In genomic region chrX:54824195-54824594, GRCh38 we compare ENCODE assay signal across 17 cellular contexts. TPM values are rescaled to one million over a fixed set of nuclear protein-coding genes. Genes with fewer than 3 reads are reported as not detected.
DNase-seq lines count a peak whose midpoint lies in the region; ATAC-seq and TF ChIP-seq lines count a peak whose summit lies in the region.
"Had no signal": no experiment of that assay in that cellular context is flagged by ENCODE, and none has a peak within 500 bp of the region (broad histone marks: within the 10 kb centered on the region; RNA-seq: fewer than 3 reads in every experiment).

No MANE protein-coding gene starts in this region.

- intact Hi-C loops in PC-3 (cut with micrococcal nuclease) (no loop called here), esophagus muscularis mucosa (cut with DNase I) (no loop called here)
- intact Hi-C loops in activated CD4-positive, alpha-beta T cell treated with anti-CD3 and anti-CD28 coated beads, Interleukin-2, amount 10 ng/mL, durations not matched to agents 24 days and 14 days (cut with micrococcal nuclease), result no loop called here

- DNase-seq in H7 (peak; percentile 1), PC-3 (peak; percentile 8), esophagus muscularis mucosa (ENCODE audit: extremely low spot score) (peak; percentile 10), neural crest cell (ENCODE audit: low read depth, low spot score) (no peak), GOT3 (lab: John Stamatoyannopoulos, UW) (no peak), NCI-H2171 treated with DMSO at 0.1 percent for 48 hours (lab: John Stamatoyannopoulos, UW) (no peak)
- DNase-seq in activated CD4-positive, alpha-beta T cell treated with anti-CD3 and anti-CD28 coated beads, Interleukin-2, amount 10 ng/mL, durations not matched to agents 24 days and 14 days, result no peak
- DNase-seq: 8988T; AML-193; Calu3; CD4-positive, CD25-positive, alpha-beta regulatory T cell; DMS 273 treated with DMSO at 0.1 percent for 48 hours had no signal

- H3K79me2 ChIP-seq in PC-3 (ENCODE audit: low read length), result no peaks in the 10 kb centered on the region

- CTCF ChIA-PET in PC-3 (lab: Charles Lee), result no interaction called here

- 0 out of 2 replicates have a peak overlapping the region, but pooled peaks have one; percentile 11 for H3K4me2 ChIP-seq in PC-3 (ENCODE audit: low read length)
- H3K4me2 ChIP-seq: BLaER1, GM23338 had no signal

- H3K27me3 ChIP-seq in H7 (ENCODE audit: control insufficient read depth, insufficient read depth, low read length), result no peaks in the 10 kb centered on the region
- no peaks in the 10 kb centered on the region for H3K27me3 ChIP-seq in PC-3 (ENCODE audit: low read length)
- no peaks in the 10 kb centered on the region for H3K27me3 ChIP-seq in esophagus muscularis mucosa

- H3K9me2 ChIP-seq in PC-3 (replicated peaks; ENCODE audit: low read length), result no peaks in the 10 kb centered on the region

- H2AFZ ChIP-seq in PC-3 (ENCODE audit: low read length), result no peak overlapping the region
- H2AFZ ChIP-seq: GM23338 had no signal

- H3K27me3 Mint-ChIP-seq in neural crest cell (ENCODE audit: low read depth), result no peaks in the 10 kb centered on the region
- H3K27me3 Mint-ChIP-seq in activated CD4-positive, alpha-beta T cell treated with anti-CD3 and anti-CD28 coated beads, Interleukin-2, amount 10 ng/mL, durations not matched to agents 24 days and 14 days, result no peaks in the 10 kb centered on the region
- H3K27me3 Mint-ChIP-seq: CD4-positive, CD25-positive, alpha-beta regulatory T cell had no signal

- H3K9me3 ChIP-seq in PC-3 (ENCODE audit: low read length), result no peaks in the 10 kb centered on the region
- no peaks in the 10 kb centered on the region for H3K9me3 ChIP-seq in esophagus muscularis mucosa
- H3K9me3 ChIP-seq: HAP-1 had no signal

- peaks cover 6% of the 10 kb centered on the region for H3K36me3 Mint-ChIP-seq in neural crest cell (ENCODE audit: low read depth)
- no peaks in the 10 kb centered on the region for H3K36me3 Mint-ChIP-seq in activated CD4-positive, alpha-beta T cell treated with anti-CD3 and anti-CD28 coated beads, Interleukin-2, amount 10 ng/mL, durations not matched to agents 24 days and 14 days (ENCODE audit: low read depth)
- H3K36me3 Mint-ChIP-seq: CD4-positive, CD25-positive, alpha-beta regulatory T cell had no signal

- peaks cover 12% of the 10 kb centered on the region for H3K9me3 Mint-ChIP-seq in neural crest cell
- no peaks in the 10 kb centered on the region for H3K9me3 Mint-ChIP-seq in activated CD4-positive, alpha-beta T cell treated with anti-CD3 and anti-CD28 coated beads, Interleukin-2, amount 10 ng/mL, durations not matched to agents 24 days and 14 days
- H3K9me3 Mint-ChIP-seq: GM23338 had no signal

- POLR2A ChIA-PET in PC-3 (lab: Charles Lee; ENCODE audit: unreplicated experiment), result no interaction called here

- H3K9ac ChIP-seq in PC-3 (ENCODE audit: low read length), result peak overlapping the region; percentile 33; the same call in 1 of the 2 replicates
- H3K9ac ChIP-seq: BLaER1 had no signal

- H4K20me1 ChIP-seq in PC-3 (ENCODE audit: low read length), result no peaks in the 10 kb centered on the region
- H4K20me1 ChIP-seq: BLaER1 had no signal

- WGBS in esophagus muscularis mucosa, result 92% methylated on average over 4 of the region's 5 CpGs

- no peak overlapping the region for H3K4me3 ChIP-seq in H7 (ENCODE audit: insufficient read depth, low read depth, low read length)
- H3K4me3 ChIP-seq in PC-3 (ENCODE audit: low read length), result no peak overlapping the region
- H3K4me3 ChIP-seq in esophagus muscularis mucosa, result no peak overlapping the region
- H3K4me3 ChIP-seq: BLaER1, GM23338, HAP-1 had no signal

- H3F3A ChIP-seq in PC-3 (ENCODE audit: low read length, unreplicated experiment), result no peaks in the 10 kb centered on the region

- peak overlapping the region; percentile 74 for H3K27ac ChIP-seq in PC-3 (ENCODE audit: low read length)
- no peak overlapping the region for H3K27ac ChIP-seq in esophagus muscularis mucosa (replicated peaks in 1 of 4)
- H3K27ac ChIP-seq: BLaER1, HL-60 had no signal

- no peak for TF ChIP-seq EP300 in esophagus muscularis mucosa (IDR thresholded peaks at IDR 0.05)

- TF ChIP-seq CTCF in PC-3 (conservative IDR thresholded peaks at IDR 0.05; ENCODE audit: low read depth, low read length) (no peak), esophagus muscularis mucosa (IDR thresholded peaks at IDR 0.05) (no peak), neural crest cell (conservative IDR thresholded peaks at IDR 0.05) (no peak)

- H3K4me1 Mint-ChIP-seq in neural crest cell, result peaks cover 15% of the 10 kb centered on the region
- H3K4me1 Mint-ChIP-seq in activated CD4-positive, alpha-beta T cell treated with anti-CD3 and anti-CD28 coated beads, Interleukin-2, amount 10 ng/mL, durations not matched to agents 24 days and 14 days, result no peaks in the 10 kb centered on the region
- H3K4me1 Mint-ChIP-seq: CD4-positive, CD25-positive, alpha-beta regulatory T cell had no signal

- H3K36me3 ChIP-seq in H7 (replicated peaks; ENCODE audit: control insufficient read depth, insufficient read depth, low read length) (no peaks in the 10 kb centered on the region), PC-3 (ENCODE audit: low read depth, low read length) (no peaks in the 10 kb centered on the region), esophagus muscularis mucosa (no peaks in the 10 kb centered on the region)
- H3K36me3 ChIP-seq: BLaER1, HAP-1 had no signal

- no peak for ATAC-seq in PC-3

- H3K4me1 ChIP-seq in PC-3 (ENCODE audit: insufficient read depth, low read length) (peaks cover 9% of the 10 kb centered on the region), esophagus muscularis mucosa (no peaks in the 10 kb centered on the region)
- H3K4me1 ChIP-seq: BLaER1, HAP-1 had no signal

- peak overlapping the region; percentile 75 for H3K27ac Mint-ChIP-seq in neural crest cell (ENCODE audit: unreplicated experiment)
- H3K27ac Mint-ChIP-seq in activated CD4-positive, alpha-beta T cell treated with anti-CD3 and anti-CD28 coated beads, Interleukin-2, amount 10 ng/mL, durations not matched to agents 24 days and 14 days, result no peak overlapping the region
- H3K27ac Mint-ChIP-seq: CD4-positive, CD25-positive, alpha-beta regulatory T cell; GM23338 had no signal

- H3K4me3 Mint-ChIP-seq in neural crest cell, result peak overlapping the region; percentile 49
- no peak overlapping the region for H3K4me3 Mint-ChIP-seq in activated CD4-positive, alpha-beta T cell treated with anti-CD3 and anti-CD28 coated beads, Interleukin-2, amount 10 ng/mL, durations not matched to agents 24 days and 14 days
- H3K4me3 Mint-ChIP-seq: CD4-positive, CD25-positive, alpha-beta regulatory T cell; GM23338 had no signal

- BruUV-seq in PC-3 (replicated peaks; lab: Mats Ljungman, UMichigan), result no TSS peak

- no peak for TF ChIP-seq POLR2A in esophagus muscularis mucosa (IDR thresholded peaks at IDR 0.05; ENCODE audit: low read depth)

RNA-seq across cellular contexts. Expression of gene MAGED2, which starts 16.6 kb away (rescaled TPM):
- total RNA-seq in H7 (2014; rRNA removed; shearing (Covaris generic)), result 216 and 227 TPM in 2 replicates
- total RNA-seq in PC-3 (2014; rRNA removed) (61.4 and 67.9 TPM in 2 replicates), esophagus muscularis mucosa (100 to 1,000 TPM; 132 to 197 (median 169) TPM), neural crest cell (238 and 259 TPM in 2 replicates)
- 25.2 and 26.4 TPM in 2 replicates for total RNA-seq in activated CD4-positive, alpha-beta T cell treated with anti-CD3 and anti-CD28 coated beads, Interleukin-2, amount 10 ng/mL, durations not matched to agents 24 days and 14 days

RNA-seq across cellular contexts. Expression of gene ITIH6, which starts 26.1 kb away (rescaled TPM):
- not detected in 2 replicates for total RNA-seq in H7 (2014; rRNA removed; shearing (Covaris generic))
- total RNA-seq in PC-3 (2014; rRNA removed) (not detected in 2 replicates), esophagus muscularis mucosa (under 1 TPM in 1 of 4 donors, not detected in 3; under 0.01 TPM), neural crest cell (0.05 and 0.30 TPM in 2 replicates)
- not detected in 2 replicates for total RNA-seq in activated CD4-positive, alpha-beta T cell treated with anti-CD3 and anti-CD28 coated beads, Interleukin-2, amount 10 ng/mL, durations not matched to agents 24 days and 14 days
- total RNA-seq: Calu3; CD4-positive, CD25-positive, alpha-beta regulatory T cell; Daoy; GM23338 had no signal

Comparison
In these comparisons a context has a peak if more than half of its experiments do, and no peak if none do; other contexts are left out.
1. DNase-seq: peak in H7 (single experiment), PC-3 (single experiment) and esophagus muscularis mucosa (single experiment); none in neural crest cell (single experiment), activated CD4-positive, alpha-beta T cell treated with anti-CD3 and anti-CD28 coated beads, Interleukin-2, amount 10 ng/mL, durations not matched to agents 24 days and 14 days (single experiment), GOT3 (single experiment) and NCI-H2171 treated with DMSO at 0.1 percent for 48 hours (single experiment).